30 cellular contexts compared by ENCODE assay signal in the genomic region with DNA sequence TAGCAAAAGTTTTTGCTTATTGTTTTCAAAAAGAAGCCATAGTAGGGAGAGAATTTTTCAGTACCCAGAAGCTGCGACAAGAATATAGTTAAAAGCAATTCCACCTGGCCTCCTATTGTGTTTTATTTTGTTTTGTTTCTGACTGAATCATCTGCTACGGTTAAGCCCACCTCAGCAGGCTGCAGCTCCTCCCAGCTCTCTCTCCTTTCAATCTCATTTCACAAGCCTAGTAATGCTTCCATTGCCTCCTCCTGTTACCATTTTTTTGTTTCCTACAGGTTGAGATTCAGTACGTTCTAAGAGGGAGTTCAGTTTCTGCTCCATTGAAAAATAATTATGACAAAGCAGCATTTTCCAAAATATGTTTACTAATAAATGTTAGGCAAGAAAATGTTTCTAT.
"Had no signal": no experiment of that assay in that cellular context is flagged by ENCODE, and none has a peak within 500 bp of the region (broad histone marks: within the 10 kb centered on the region; RNA-seq: fewer than 3 reads in every experiment).

No MANE protein-coding gene starts in this region.

- H3K4me1 Mint-ChIP-seq: activated CD4-positive, alpha-beta T cell treated with anti-CD3 and anti-CD28 coated beads, Interleukin-2, amount 10 ng/mL, durations not matched to agents 24 days and 14 days; nephron; stimulated activated effector memory CD8-positive, alpha-beta T cell treated with anti-CD3 and anti-CD28 coated beads, Interleukin-12 subunit alpha, Interleukin-12 subunit beta, amount 100 ng/mL, for 72 hours had no signal

- H3K4me3 ChIP-seq: coronary artery, dorsolateral prefrontal cortex, gastrocnemius medialis, pancreas, psoas muscle, sigmoid colon, vagina had no signal

- H3K4me3 Mint-ChIP-seq: activated CD4-positive, alpha-beta memory T cell treated with anti-CD3 and anti-CD28 coated beads for 36 hours; activated CD4-positive, alpha-beta T cell treated with anti-CD3 and anti-CD28 coated beads, Interleukin-2, amount 10 ng/mL, durations not matched to agents 24 days and 14 days; activated T-cell treated with anti-CD3 and anti-CD28 coated beads, Interleukin-2, amount 50 U/mL, for 24 hours; nephron; stimulated activated effector memory CD8-positive, alpha-beta T cell treated with anti-CD3 and anti-CD28 coated beads, Interleukin-12 subunit alpha, Interleukin-12 subunit beta, amount 100 ng/mL, for 72 hours; stimulated activated naive CD8-positive, alpha-beta T cell treated with anti-CD3 and anti-CD28 coated beads, Interleukin-15, Interleukin-2, amounts not matched to agents 100 ng/mL and 50 ng/mL, for 24 hours; type B pancreatic cell had no signal

- H3K9me3 ChIP-seq: gastrocnemius medialis, pancreas, psoas muscle, sigmoid colon, vagina had no signal

- H3K9me3 Mint-ChIP-seq: activated CD4-positive, alpha-beta memory T cell treated with anti-CD3 and anti-CD28 coated beads for 36 hours; activated CD4-positive, alpha-beta T cell treated with anti-CD3 and anti-CD28 coated beads, Interleukin-2, amount 10 ng/mL, durations not matched to agents 24 days and 14 days; activated T-cell treated with anti-CD3 and anti-CD28 coated beads, Interleukin-2, amount 50 U/mL, for 24 hours; type B pancreatic cell had no signal

- H3K27me3 ChIP-seq: brain microvascular endothelial cell, dorsolateral prefrontal cortex, gastrocnemius medialis, pancreas, sigmoid colon, vagina had no signal

- H3K36me3 ChIP-seq: brain microvascular endothelial cell, gastrocnemius medialis, pancreas, sigmoid colon, vagina had no signal

- H3K36me3 Mint-ChIP-seq: activated CD4-positive, alpha-beta memory T cell treated with anti-CD3 and anti-CD28 coated beads for 36 hours; stimulated activated effector memory CD8-positive, alpha-beta T cell treated with anti-CD3 and anti-CD28 coated beads, Interleukin-12 subunit alpha, Interleukin-12 subunit beta, amount 100 ng/mL, for 72 hours; type B pancreatic cell had no signal

- DNase-seq: activated CD4-positive, alpha-beta memory T cell treated with anti-CD3 and anti-CD28 coated beads for 36 hours; activated CD4-positive, alpha-beta T cell treated with anti-CD3 and anti-CD28 coated beads, Interleukin-2, amount 10 ng/mL, durations not matched to agents 24 days and 14 days; activated CD4-positive, CD25-positive, alpha-beta regulatory T cell treated with anti-CD3 and anti-CD28 coated beads, Interleukin-2, amount 50 U/mL, for 72 hours; activated CD8-positive, alpha-beta memory T cell treated with anti-CD3 and anti-CD28 coated beads, Interleukin-2, amount 50 U/mL, for 48 hours; activated gamma-delta T cell; activated naive CD4-positive, alpha-beta T cell treated with anti-CD3 and anti-CD28 coated beads, Interleukin-2, amount 50 U/mL, for 16 hours; activated T-cell treated with anti-CD3 and anti-CD28 coated beads, Interleukin-2, amount 50 U/mL, for 24 hours; amniotic stem cell; brain microvascular endothelial cell; dorsolateral prefrontal cortex; effector memory CD4-positive, alpha-beta T cell; gastrocnemius medialis; glutamatergic neuron; kidney; left colon; mammary epithelial cell; nucleus accumbens; pancreas; psoas muscle; sigmoid colon; small intestine; stimulated activated CD4-positive, alpha-beta T cell treated with anti-CD3 and anti-CD28 coated beads, Interleukin-4, amount 100 ng/mL, for 24 hours; T1000; WERI-Rb-1 had no signal

- H3K27me3 Mint-ChIP-seq: activated CD4-positive, alpha-beta T cell treated with anti-CD3 and anti-CD28 coated beads, Interleukin-2, amount 10 ng/mL, durations not matched to agents 24 days and 14 days; activated T-cell treated with anti-CD3 and anti-CD28 coated beads, Interleukin-2, amount 50 U/mL, for 24 hours; type B pancreatic cell had no signal

- H3K27ac Mint-ChIP-seq: activated CD4-positive, alpha-beta memory T cell treated with anti-CD3 and anti-CD28 coated beads for 36 hours; activated CD4-positive, alpha-beta T cell treated with anti-CD3 and anti-CD28 coated beads, Interleukin-2, amount 10 ng/mL, durations not matched to agents 24 days and 14 days; activated T-cell treated with anti-CD3 and anti-CD28 coated beads, Interleukin-2, amount 50 U/mL, for 24 hours; nephron; stimulated activated effector memory CD8-positive, alpha-beta T cell treated with anti-CD3 and anti-CD28 coated beads, Interleukin-12 subunit alpha, Interleukin-12 subunit beta, amount 100 ng/mL, for 72 hours; stimulated activated naive CD8-positive, alpha-beta T cell treated with anti-CD3 and anti-CD28 coated beads, Interleukin-15, Interleukin-2, amounts not matched to agents 100 ng/mL and 50 ng/mL, for 24 hours; type B pancreatic cell had no signal

- H3K4me1 ChIP-seq: gastrocnemius medialis, pancreas, psoas muscle, sigmoid colon, vagina had no signal

- H3K27ac ChIP-seq: brain microvascular endothelial cell, coronary artery, dorsolateral prefrontal cortex, gastrocnemius medialis, pancreas, psoas muscle, sigmoid colon, vagina, WERI-Rb-1 had no signal
